8 cellular contexts compared by ENCODE assay signal in genomic region chr14:92714739-92715307, GRCh38. TPM values are rescaled to one million over a fixed set of nuclear protein-coding genes. Genes with fewer than 3 reads are reported as not detected.
A peak's percentile ranks its signal among the peaks of the same experiment; 100 is the strongest.
DNase-seq lines count a peak whose midpoint lies in the region; ATAC-seq and TF ChIP-seq lines count a peak whose summit lies in the region.
"Not testable (repeated sequence)": the region's sequence is repeated elsewhere in the genome, so short reads cannot be mapped to it uniquely, and the experiment has no call there.

No MANE protein-coding gene starts in this region.

- not testable (repeated sequence) for H3K27me3 Mint-ChIP-seq in CD8-positive, alpha-beta T cell (ENCODE audit: low read depth); activated naive CD4-positive, alpha-beta T cell treated with anti-CD3 and anti-CD28 coated beads, Interleukin-2, amount 10 ng/mL, durations not matched to agents 7 days and 5 days; natural killer cell (ENCODE audit: low read depth in 2 of 2)

- H3K4me1 Mint-ChIP-seq in CD8-positive, alpha-beta T cell (ENCODE audit: low read depth); activated naive CD4-positive, alpha-beta T cell treated with anti-CD3 and anti-CD28 coated beads, Interleukin-2, amount 10 ng/mL, durations not matched to agents 7 days and 5 days: not testable (repeated sequence)
- peaks cover 14% of the 10 kb centered on the region in 2 donors for H3K4me1 Mint-ChIP-seq in natural killer cell

- H3K4me1 ChIP-seq in CD8-positive, alpha-beta T cell (ENCODE audit: insufficient read depth, low read length): not testable (repeated sequence)

- not testable (repeated sequence) for H3K27ac ChIP-seq in CD8-positive, alpha-beta T cell (ENCODE audit: low read depth, low read length)

- not testable (repeated sequence) for H3K27me3 ChIP-seq in CD8-positive, alpha-beta T cell (ENCODE audit: insufficient read depth, low read length)

- H3K27ac Mint-ChIP-seq in CD8-positive, alpha-beta T cell; activated naive CD4-positive, alpha-beta T cell treated with anti-CD3 and anti-CD28 coated beads, Interleukin-2, amount 10 ng/mL, durations not matched to agents 7 days and 5 days; natural killer cell: not testable (repeated sequence)

- DNase-seq in CD8-positive, alpha-beta T cell: peak; percentile 66 to 88 (median 79)
- peak; percentile 81 for DNase-seq in HEK293T (ENCODE audit: extremely low spot score)
- DNase-seq in NCI-H2171 (lab: John Stamatoyannopoulos, UW): peak; percentile 3
- DNase-seq in T-helper 9 cell: peak; percentile 75
- DNase-seq in activated naive CD4-positive, alpha-beta T cell treated with anti-CD3 and anti-CD28 coated beads, Interleukin-2, amount 10 ng/mL, durations not matched to agents 7 days and 5 days: peak; percentile 91
- DNase-seq in fibroblast of villous mesenchyme (ENCODE audit: low read depth): peak; percentile 78
- peak; percentile 80 for DNase-seq in natural killer cell
- DNase-seq in stimulated activated CD8-positive, alpha-beta memory T cell treated with anti-CD3 and anti-CD28 coated beads, Interleukin-4, amount 100 ng/mL, for 24 hours (ENCODE audit: low read depth): peak; percentile 74

- POLR2A ChIA-PET in CD8-positive, alpha-beta T cell (lab: Charles Lee); HEK293T (lab: Yijun Ruan, JAX): not testable (repeated sequence)

- H3K4me3 ChIP-seq in CD8-positive, alpha-beta T cell (ENCODE audit: low read depth, low read length); fibroblast of villous mesenchyme (ENCODE audit: low read depth, low read length): not testable (repeated sequence)

- not testable (repeated sequence) for H3K36me3 ChIP-seq in CD8-positive, alpha-beta T cell (ENCODE audit: insufficient read depth, low read length)

- peak; percentile 72 for TF ChIP-seq CTCF in CD8-positive, alpha-beta T cell (IDR thresholded peaks at IDR 0.05)
- TF ChIP-seq CTCF in fibroblast of villous mesenchyme (IDR thresholded peaks at IDR 0.05; ENCODE audit: insufficient read depth, low read depth, low read length) (peak; percentile 86), natural killer cell (IDR thresholded peaks at IDR 0.05) (peak; percentile 71)

- not testable (repeated sequence) for H3K9me3 ChIP-seq in CD8-positive, alpha-beta T cell (ENCODE audit: low read length)

- not testable (repeated sequence) for H3K9me3 Mint-ChIP-seq in CD8-positive, alpha-beta T cell; activated naive CD4-positive, alpha-beta T cell treated with anti-CD3 and anti-CD28 coated beads, Interleukin-2, amount 10 ng/mL, durations not matched to agents 7 days and 5 days; natural killer cell

- H3K4me3 Mint-ChIP-seq in CD8-positive, alpha-beta T cell; activated naive CD4-positive, alpha-beta T cell treated with anti-CD3 and anti-CD28 coated beads, Interleukin-2, amount 10 ng/mL, durations not matched to agents 7 days and 5 days; natural killer cell: not testable (repeated sequence)

- H3K36me3 Mint-ChIP-seq in CD8-positive, alpha-beta T cell: peaks cover 30% of the 10 kb centered on the region
- H3K36me3 Mint-ChIP-seq in activated naive CD4-positive, alpha-beta T cell treated with anti-CD3 and anti-CD28 coated beads, Interleukin-2, amount 10 ng/mL, durations not matched to agents 7 days and 5 days; natural killer cell: not testable (repeated sequence)

- ATAC-seq in CD8-positive, alpha-beta T cell: peak; percentile 78
- ATAC-seq in natural killer cell: peak; percentile 52 to 63 (median 57)

- CTCF ChIA-PET in CD8-positive, alpha-beta T cell (lab: Charles Lee): interaction anchor here (0.8 to 5.8 kb wide), 9 partner anchors 10 to 575 kb away, joined by 4 to 104 read pairs (median 5); no protein-coding TSS in a partner anchor
- CTCF ChIA-PET in HEK293T (lab: Yijun Ruan, JAX): interaction anchor here (0.7 to 1.2 kb wide), 4 partner anchors 33 to 69 kb away, joined by 3 to 8 read pairs (median 4); no protein-coding TSS in a partner anchor
- CTCF ChIA-PET in activated naive CD4-positive, alpha-beta T cell treated with anti-CD3 and anti-CD28 coated beads, Interleukin-2, amount 10 ng/mL, durations not matched to agents 7 days and 5 days (lab: Charles Lee): interaction anchor here (0.7 to 5.7 kb wide), 11 partner anchors 13 to 423 kb away, joined by 3 to 38 read pairs (median 4); no protein-coding TSS in a partner anchor

- intact Hi-C loops in CD8-positive, alpha-beta T cell (cut with DNase I, micrococcal nuclease): loop anchor here (1.0 kb wide), 2 partner anchors 68 to 69 kb away; no protein-coding TSS in a partner anchor
- intact Hi-C loops in natural killer cell (cut with micrococcal nuclease): loop anchor here (1.0 to 5.0 kb wide), 2 partner anchors 63 to 68 kb away; no protein-coding TSS in a partner anchor

TF ChIP-seq in HEK293T, 16 proteins besides CTCF, POLR2A, EP300 and RAD21:
- TF ChIP-seq ZNF384 (IDR thresholded peaks at IDR 0.05): peak; percentile 69

RNA-seq across cellular contexts. Expression of gene LGMN, which starts 33.6 kb away (rescaled TPM):
- 1 to 10 TPM; 2.4 to 3.4 TPM for total RNA-seq in CD8-positive, alpha-beta T cell
- 41.5 and 45.7 TPM in 2 replicates for total RNA-seq in fibroblast of villous mesenchyme
- total RNA-seq in natural killer cell: 1 to 10 TPM in 2 of 3 donors, under 1 TPM in 1; 0.39 to 6.1 (median 2.5) TPM

Comparison
In these comparisons a context has a peak if more than half of its experiments do, and no peak if none do; other contexts are left out.
1. DNase-seq: peak in every context shown above with its lines; median percentile 91 in activated naive CD4-positive, alpha-beta T cell treated with anti-CD3 and anti-CD28 coated beads, Interleukin-2, amount 10 ng/mL, durations not matched to agents 7 days and 5 days; 81 in HEK293T; 80 in natural killer cell; 79 in CD8-positive, alpha-beta T cell; 78 in fibroblast of villous mesenchyme; 75 in T-helper 9 cell; 74 in stimulated activated CD8-positive, alpha-beta memory T cell treated with anti-CD3 and anti-CD28 coated beads, Interleukin-4, amount 100 ng/mL, for 24 hours; 3 in NCI-H2171.